Comparison of ENCODE assay signal across 1 cellular context in the genomic region with DNA sequence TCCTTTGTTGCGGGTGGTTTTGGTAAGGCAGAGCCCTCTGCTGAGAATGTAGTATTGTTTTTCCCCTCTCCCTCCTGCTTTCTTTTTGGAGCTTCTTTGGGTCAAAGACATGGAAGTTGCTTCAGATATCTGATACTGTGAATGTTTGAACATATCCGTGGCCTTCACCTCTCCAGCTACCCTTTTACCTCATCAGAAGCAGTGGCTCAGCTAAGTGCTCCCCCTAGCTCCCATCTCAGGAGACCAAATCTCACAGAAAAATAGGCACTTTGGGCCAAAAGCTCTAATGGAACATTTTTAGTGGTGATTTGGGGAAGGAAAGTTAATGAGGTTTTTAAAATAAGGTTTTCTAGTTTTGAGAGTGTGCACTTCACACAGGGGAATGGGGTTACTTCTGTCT.
TF ChIP-seq lines count a peak whose summit lies in the region.

No MANE protein-coding gene starts in this region.

TF ChIP-seq in HepG2, 621 proteins besides CTCF, POLR2A, EP300 and RAD21 (continued from another document):
- TF ChIP-seq ARID2 (CRISPR knock-in tag; IDR thresholded peaks at IDR 0.05; ENCODE audit: borderline replicate concordance) (no peak), ZNF549 (CRISPR knock-in tag; IDR thresholded peaks at IDR 0.05) (no peak), ZNF441 (CRISPR knock-in tag; IDR thresholded peaks at IDR 0.05; ENCODE audit: borderline replicate concordance) (no peak), YEATS2 (CRISPR knock-in tag; IDR thresholded peaks at IDR 0.05; ENCODE audit: borderline replicate concordance) (no peak), ADNP (CRISPR knock-in tag; IDR thresholded peaks at IDR 0.05) (no peak), CREB1 (IDR thresholded peaks at IDR 0.05) (no peak), CREB1 (CRISPR knock-in tag; IDR thresholded peaks at IDR 0.05) (0 out of 2 replicates have a peak, but pooled peaks have one; percentile 20), ELF3 (CRISPR knock-in tag; IDR thresholded peaks at IDR 0.05) (0 out of 2 replicates have a peak, but pooled peaks have one; percentile 16), ZNF709 (CRISPR knock-in tag; IDR thresholded peaks at IDR 0.05) (no peak), ZNF572 (CRISPR knock-in tag; IDR thresholded peaks at IDR 0.05) (no peak), RARA (CRISPR knock-in tag; IDR thresholded peaks at IDR 0.05) (peak; percentile 85), PPARG (CRISPR knock-in tag; conservative IDR thresholded peaks at IDR 0.05) (peak; percentile 66), ATF7-NPFF (CRISPR knock-in tag; IDR thresholded peaks at IDR 0.05; ENCODE audit: low read depth) (no peak), RFX3 (CRISPR knock-in tag; IDR thresholded peaks at IDR 0.05) (no peak), RXRB (CRISPR knock-in tag; IDR thresholded peaks at IDR 0.05; ENCODE audit: borderline replicate concordance) (peak; percentile 62; the same call in 1 of the 2 replicates), HOXD1 (CRISPR knock-in tag; IDR thresholded peaks at IDR 0.05) (0 out of 2 replicates have a peak, but pooled peaks have one; percentile 16), STAG1 (CRISPR knock-in tag; IDR thresholded peaks at IDR 0.05) (peak; percentile 58), NR2F6 (IDR thresholded peaks at IDR 0.05) (peak; percentile 36; the same call in 1 of the 2 replicates), NR2F6 (CRISPR knock-in tag; IDR thresholded peaks at IDR 0.05) (peak; percentile 45; the same call in 1 of the 2 replicates), CCDC6 (CRISPR knock-in tag; IDR thresholded peaks at IDR 0.05) (no peak), ZNF775 (CRISPR knock-in tag; IDR thresholded peaks at IDR 0.05; ENCODE audit: borderline replicate concordance) (no peak)
- TF ChIP-seq, protein P1, sequence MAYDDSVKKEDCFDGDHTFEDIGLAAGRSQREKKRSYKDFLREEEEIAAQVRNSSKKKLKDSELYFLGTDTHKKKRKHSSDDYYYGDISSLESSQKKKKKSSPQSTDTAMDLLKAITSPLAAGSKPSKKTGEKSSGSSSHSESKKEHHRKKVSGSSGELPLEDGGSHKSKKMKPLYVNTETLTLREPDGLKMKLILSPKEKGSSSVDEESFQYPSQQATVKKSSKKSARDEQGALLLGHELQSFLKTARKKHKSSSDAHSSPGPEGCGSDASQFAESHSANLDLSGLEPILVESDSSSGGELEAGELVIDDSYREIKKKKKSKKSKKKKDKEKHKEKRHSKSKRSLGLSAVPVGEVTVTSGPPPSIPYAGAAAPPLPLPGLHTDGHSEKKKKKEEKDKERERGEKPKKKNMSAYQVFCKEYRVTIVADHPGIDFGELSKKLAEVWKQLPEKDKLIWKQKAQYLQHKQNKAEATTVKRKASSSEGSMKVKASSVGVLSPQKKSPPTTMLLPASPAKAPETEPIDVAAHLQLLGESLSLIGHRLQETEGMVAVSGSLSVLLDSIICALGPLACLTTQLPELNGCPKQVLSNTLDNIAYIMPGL (CRISPR knock-in tag; IDR thresholded peaks at IDR 0.05; ENCODE audit: borderline replicate concordance in 1 of 2, low read depth in 1 of 2): no peak
TF ChIP-seq in HepG2: peak in this region for 11.
